8 cellular contexts compared by ENCODE assay signal in genomic region chr7:102286237-102287081, GRCh38. TPM values are rescaled to one million over a fixed set of nuclear protein-coding genes. Genes with fewer than 3 reads are reported as not detected.
A peak's percentile ranks its signal among the peaks of the same experiment; 100 is the strongest.
DNase-seq lines count a peak whose midpoint lies in the region; ATAC-seq and TF ChIP-seq lines count a peak whose summit lies in the region.

Gene SH2B2 (plus strand): TSS chr7:102286868. CDS start chr7:102300551, 13,683 bp downstream.

- peak within 1 kb of the TSS; percentile 82 for H3K4me3 ChIP-seq in DOHH2 (ENCODE audit: low read length)
- peak within 1 kb of the TSS; percentile 69 to 78 for H3K4me3 ChIP-seq in muscle layer of duodenum (ENCODE audit: low read depth in 1 of 2, low read length in 2 of 2)
- peak within 1 kb of the TSS; percentile 61 for H3K4me3 ChIP-seq in thymus (ENCODE audit: low read length)

- DNase-seq in HEK293T (ENCODE audit: extremely low spot score) = peak; percentile 86
- peak; percentile 64 for DNase-seq in NCI-H526 treated with DMSO at 0.1 percent for 48 hours (lab: John Stamatoyannopoulos, UW)
- peak; percentile 29 for DNase-seq in activated T-cell treated with anti-CD3 and anti-CD28 coated beads, Interleukin-2, amount 50 U/mL, for 4 hours
- peak; percentile 61 for DNase-seq in fibroblast of gingiva (ENCODE audit: low read depth)

- H3K4me1 Mint-ChIP-seq in activated T-cell treated with anti-CD3 and anti-CD28 coated beads, Interleukin-2, amount 50 U/mL, for 4 hours (ENCODE audit: low read depth) = peaks cover 34% of the 10 kb centered on the region

- peaks cover 70% of the 10 kb centered on the region for H3K4me1 ChIP-seq in DOHH2 (ENCODE audit: control insufficient read depth, low read length)
- peaks cover 0 to 15% of the 10 kb centered on the region in 2 donors for H3K4me1 ChIP-seq in muscle layer of duodenum (ENCODE audit: control insufficient read depth in 1 of 2, insufficient read depth in 2 of 2, low read length in 2 of 2)
- peaks cover 16% of the 10 kb centered on the region for H3K4me1 ChIP-seq in thymus (ENCODE audit: control insufficient read depth, insufficient read depth, low read length)

- no peaks in the 10 kb centered on the region for H3K9me2 ChIP-seq in DOHH2 (replicated peaks; ENCODE audit: control insufficient read depth, low read length)

- TF ChIP-seq CTCF in DOHH2 (IDR thresholded peaks at IDR 0.05; ENCODE audit: low read depth, low read length, poor library complexity, severe bottlenecking) = no peak

- H3F3A ChIP-seq in DOHH2 (ENCODE audit: control insufficient read depth, insufficient read depth) = peaks cover 31% of the 10 kb centered on the region

- CTCF ChIA-PET in HEK293T (lab: Yijun Ruan, JAX) = no interaction called here

- H3K36me3 ChIP-seq in DOHH2 (ENCODE audit: control insufficient read depth, low read length) (peaks cover 23% of the 10 kb centered on the region), muscle layer of duodenum (ENCODE audit: control insufficient read depth in 1 of 2, insufficient read depth in 2 of 2, low read length in 2 of 2) (no peaks in the 10 kb centered on the region), thymus (ENCODE audit: control insufficient read depth, insufficient read depth) (no peaks in the 10 kb centered on the region)

- no peaks in the 10 kb centered on the region for H3K36me3 Mint-ChIP-seq in activated T-cell treated with anti-CD3 and anti-CD28 coated beads, Interleukin-2, amount 50 U/mL, for 4 hours (ENCODE audit: insufficient read depth)

- H4K20me1 ChIP-seq in DOHH2 (ENCODE audit: control insufficient read depth, insufficient read depth, low read depth, low read length) = peaks cover 11% of the 10 kb centered on the region

- POLR2A ChIA-PET in HEK293T (lab: Yijun Ruan, JAX) = interaction anchor here (0.9 kb wide), 1 partner anchor 103 kb away, joined by 3 read pairs; no protein-coding TSS in a partner anchor

- H3K4me2 ChIP-seq in DOHH2 (ENCODE audit: low read length) = peak within 1 kb of the TSS; percentile 96

- peak within 1 kb of the TSS; percentile 89 for H3K27ac ChIP-seq in DOHH2 (ENCODE audit: low read depth, low read length)
- no peak within 1 kb of the TSS for H3K27ac ChIP-seq in muscle layer of duodenum (ENCODE audit: low read length)
- peak within 1 kb of the TSS; percentile 67 for H3K27ac ChIP-seq in thymus (ENCODE audit: low read depth)

- H3K9me3 ChIP-seq in DOHH2 (ENCODE audit: control insufficient read depth, insufficient read depth, low read length) = no peaks in the 10 kb centered on the region
- no peaks in the 10 kb centered on the region for H3K9me3 ChIP-seq in muscle layer of duodenum (ENCODE audit: control insufficient read depth in 1 of 2, low read length in 2 of 2)
- H3K9me3 ChIP-seq in thymus (ENCODE audit: control insufficient read depth) = no peaks in the 10 kb centered on the region

- H3K4me3 Mint-ChIP-seq in activated T-cell treated with anti-CD3 and anti-CD28 coated beads, Interleukin-2, amount 50 U/mL, for 4 hours = peak within 1 kb of the TSS; percentile 65

- ATAC-seq in activated T-cell treated with anti-CD3 and anti-CD28 coated beads, Interleukin-2, amount 50 U/mL, for 4 hours = peak; percentile 55 to 58
- ATAC-seq in GM18873 (IDR thresholded peaks at IDR 0.05; ENCODE audit: low FRiP score, unreplicated experiment) = no peak

- no peaks in the 10 kb centered on the region for H3K9me3 Mint-ChIP-seq in activated T-cell treated with anti-CD3 and anti-CD28 coated beads, Interleukin-2, amount 50 U/mL, for 4 hours

- peaks cover 2% of the 10 kb centered on the region for H3K27me3 Mint-ChIP-seq in activated T-cell treated with anti-CD3 and anti-CD28 coated beads, Interleukin-2, amount 50 U/mL, for 4 hours (ENCODE audit: low read depth)

- H3K27me3 ChIP-seq in DOHH2 (ENCODE audit: control insufficient read depth, low read length) (peaks cover 6% of the 10 kb centered on the region; the same call in 1 of the 2 replicates), muscle layer of duodenum (ENCODE audit: low read depth, low read length) (no peaks in the 10 kb centered on the region), thymus (ENCODE audit: control insufficient read depth, insufficient read depth) (peaks cover 34% of the 10 kb centered on the region)

- under 1% methylated on average over 113 of the region's 114 CpGs for WGBS in thymus

- H3K79me2 ChIP-seq in DOHH2 (ENCODE audit: control insufficient read depth, low read length) = peaks cover 41% of the 10 kb centered on the region

TF ChIP-seq in HEK293T, 16 proteins besides CTCF, POLR2A, EP300 and RAD21:
- TF ChIP-seq L3MBTL2 (conservative IDR thresholded peaks at IDR 0.05) (peak; percentile 81), PKNOX1 (IDR thresholded peaks at IDR 0.05) (peak; percentile 66), TARDBP (IDR thresholded peaks at IDR 0.05) (no peak)

RNA-seq across cellular contexts. Expression of gene SH2B2, which starts in this region (rescaled TPM):
- total RNA-seq in activated T-cell treated with anti-CD3 and anti-CD28 coated beads, Interleukin-2, amount 50 U/mL, for 4 hours = 1 to 10 TPM; 2.3 to 3.0 (median 2.6) TPM
- 3.9 TPM for polyA plus RNA-seq in thymus

Comparison
In these comparisons a context has a peak if more than half of its experiments do, and no peak if none do; other contexts are left out.
1. DNase-seq: peak in every context shown above with its lines; median percentile 86 in HEK293T; 64 in NCI-H526 treated with DMSO at 0.1 percent for 48 hours; 61 in fibroblast of gingiva; 29 in activated T-cell treated with anti-CD3 and anti-CD28 coated beads, Interleukin-2, amount 50 U/mL, for 4 hours.